ENCODE assay signal across 14 cellular contexts in the genomic region with DNA sequence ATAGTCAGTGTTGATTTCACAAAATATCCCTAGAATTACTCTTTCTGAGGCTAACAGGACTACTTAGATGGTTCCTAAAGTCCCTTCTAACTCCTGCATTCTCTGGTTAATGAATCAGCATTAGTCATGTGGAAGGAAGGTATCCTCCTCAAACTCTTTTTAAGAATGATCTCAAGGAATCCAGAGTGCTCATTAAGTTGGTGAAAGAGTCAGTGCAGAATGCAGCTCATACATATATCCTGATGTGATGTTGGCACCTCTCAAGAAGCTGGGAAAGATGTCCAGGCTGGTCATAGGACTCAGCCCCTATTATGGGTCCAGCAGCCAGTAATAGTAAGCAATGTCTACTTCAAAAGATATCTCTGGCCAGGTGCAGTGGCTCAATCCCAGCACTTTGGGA.
A peak's percentile ranks its signal among the peaks of the same experiment; 100 is the strongest.
DNase-seq lines count a peak whose midpoint lies in the region; ATAC-seq, FAIRE-seq and TF ChIP-seq lines count a peak whose summit lies in the region.
"Had no signal": no experiment of that assay in that cellular context is flagged by ENCODE, and none has a peak within 500 bp of the region (broad histone marks: within the 10 kb centered on the region; RNA-seq: fewer than 3 reads in every experiment).

No MANE protein-coding gene starts in this region.

- H3K4ac ChIP-seq in mesenchymal stem cell (ENCODE audit: low read depth in 1 of 2, low read length in 2 of 2): no peak overlapping the region

- H2BK15ac ChIP-seq in mesenchymal stem cell (ENCODE audit: low read depth, poor library complexity, severe bottlenecking): no peak overlapping the region

- CTCF ChIA-PET in BJ (lab: Yijun Ruan, JAX) (interaction anchor here (0.6 to 1.0 kb wide), 2 partner anchors 104 to 269 kb away, joined by 3 to 4 read pairs; no protein-coding TSS in a partner anchor), mammary epithelial cell (lab: Charles Lee; ENCODE audit: low non-redundant PET) (no interaction called here)

- no peak overlapping the region for H3K9ac ChIP-seq in mammary epithelial cell (ENCODE audit: insufficient read depth, low read length)
- H3K9ac ChIP-seq in mesenchymal stem cell (ENCODE audit: low read length): no peak overlapping the region

- TF ChIP-seq CTCF in BJ (IDR thresholded peaks at IDR 0.05; ENCODE audit: insufficient read depth, low read depth, low read length) (no peak), mammary epithelial cell (conservative IDR thresholded peaks at IDR 0.05 in 1 of 2, IDR thresholded peaks at IDR 0.05 in 1 of 2; ENCODE audit: extremely low read depth in 1 of 2, insufficient read depth in 1 of 2, low read depth in 1 of 2, low read length in 2 of 2) (no peak), esophagus squamous epithelium (IDR thresholded peaks at IDR 0.05) (no peak)

- H3K27ac ChIP-seq in mammary epithelial cell (ENCODE audit: insufficient read depth, low read depth, low read length) (no peak overlapping the region), mesenchymal stem cell (ENCODE audit: low read length, poor library complexity, severe bottlenecking) (peak overlapping the region; percentile 82), right cardiac atrium (ENCODE audit: low read length) (no peak overlapping the region), small intestine (ENCODE audit: low read depth in 1 of 2, low read length in 1 of 2) (no peak overlapping the region), esophagus squamous epithelium (no peak overlapping the region)
- H3K27ac ChIP-seq: C4-2B, sigmoid colon, upper lobe of left lung had no signal

- no peaks in the 10 kb centered on the region for H3K79me2 ChIP-seq in mammary epithelial cell (ENCODE audit: insufficient read depth, low read length)

- intact Hi-C loops in mammary epithelial cell (cut with micrococcal nuclease): loop anchor here (10.0 kb wide), 1 partner anchor 62 kb away; no protein-coding TSS in a partner anchor
- intact Hi-C loops in right cardiac atrium (cut with DNase I): no loop called here
- intact Hi-C loops in esophagus squamous epithelium (cut with DNase I): no loop called here

- H3K27me3 ChIP-seq in BJ (ENCODE audit: control insufficient read depth, insufficient read depth, low read length): no peaks in the 10 kb centered on the region
- H3K27me3 ChIP-seq in mammary epithelial cell (ENCODE audit: insufficient read depth, low read length): no peaks in the 10 kb centered on the region
- H3K27me3 ChIP-seq in mesenchymal stem cell (ENCODE audit: control insufficient read depth in 1 of 2, insufficient read depth in 1 of 2, low read length in 2 of 2): no peaks in the 10 kb centered on the region
- H3K27me3 ChIP-seq in right cardiac atrium (ENCODE audit: control insufficient read depth, insufficient read depth): no peaks in the 10 kb centered on the region
- no peaks in the 10 kb centered on the region for H3K27me3 ChIP-seq in small intestine (ENCODE audit: control insufficient read depth in 2 of 2, insufficient read depth in 2 of 2, low read length in 2 of 2)
- H3K27me3 ChIP-seq in esophagus squamous epithelium: no peaks in the 10 kb centered on the region
- H3K27me3 ChIP-seq: sigmoid colon, upper lobe of left lung had no signal

- H3K4me2 ChIP-seq in mammary epithelial cell (ENCODE audit: insufficient read depth, low read depth, low read length) (peak overlapping the region; percentile 18), mesenchymal stem cell (ENCODE audit: low read length, poor library complexity, severe bottlenecking) (no peak overlapping the region)

- H2BK12ac ChIP-seq in mesenchymal stem cell (ENCODE audit: low read length in 2 of 2): no peak overlapping the region

- no peaks in the 10 kb centered on the region for H3K36me3 ChIP-seq in BJ (ENCODE audit: control insufficient read depth, insufficient read depth, low read length)
- H3K36me3 ChIP-seq in mammary epithelial cell (ENCODE audit: insufficient read depth, low read length): no peaks in the 10 kb centered on the region
- H3K36me3 ChIP-seq in mesenchymal stem cell (ENCODE audit: control insufficient read depth in 1 of 2, insufficient read depth in 2 of 2, low read depth in 1 of 2, low read length in 2 of 2): peaks cover 0 to 3% of the 10 kb centered on the region in 2 experiments
- H3K36me3 ChIP-seq in small intestine (ENCODE audit: control insufficient read depth in 2 of 2, insufficient read depth in 2 of 2, low read length in 2 of 2): no peaks in the 10 kb centered on the region
- H3K36me3 ChIP-seq in esophagus squamous epithelium: peaks cover 0 to 12% (median 0%) of the 10 kb centered on the region in 3 donors
- H3K36me3 ChIP-seq: sigmoid colon, upper lobe of left lung had no signal

- POLR2A ChIA-PET in BJ (lab: Charles Lee): interaction anchor here (0.6 kb wide), 1 partner anchor 251 kb away, joined by 3 read pairs; no protein-coding TSS in a partner anchor

- H3K18ac ChIP-seq in mesenchymal stem cell (ENCODE audit: low read depth in 1 of 2, low read length in 2 of 2): no peak overlapping the region

- H2BK120ac ChIP-seq in mesenchymal stem cell (ENCODE audit: low read depth, low read length): no peak overlapping the region

- H2AK5ac ChIP-seq in mesenchymal stem cell (ENCODE audit: low read length, severe bottlenecking): no peak overlapping the region

- in situ Hi-C loops in mammary epithelial cell (cut with MboI; ENCODE audit: low sequenced_read_pairs in 2 of 2): no loop called here

- no peak overlapping the region for H2BK5ac ChIP-seq in mesenchymal stem cell (ENCODE audit: low read depth, low read length, poor library complexity, severe bottlenecking)

- dilution Hi-C loops in mammary epithelial cell (cut with HindIII; ENCODE audit: low sequenced_read_pairs): no loop called here

- H3K9me3 ChIP-seq in mammary epithelial cell (replicated peaks; ENCODE audit: insufficient read depth, low read length): no peaks in the 10 kb centered on the region
- no peaks in the 10 kb centered on the region for H3K9me3 ChIP-seq in mesenchymal stem cell (ENCODE audit: control insufficient read depth, low read length)
- H3K9me3 ChIP-seq in right cardiac atrium (ENCODE audit: control insufficient read depth, low read length): no peaks in the 10 kb centered on the region
- no peaks in the 10 kb centered on the region for H3K9me3 ChIP-seq in small intestine (ENCODE audit: control insufficient read depth, low read depth)
- no peaks in the 10 kb centered on the region for H3K9me3 ChIP-seq in esophagus squamous epithelium
- H3K9me3 ChIP-seq: sigmoid colon, upper lobe of left lung had no signal

- no TSS peak for BruUV-seq in mammary epithelial cell (replicated peaks; lab: Mats Ljungman, UMichigan)

- FAIRE-seq in small intestine (lab: Jason Lieb, UNC): no peak

- peak; percentile 73 for DNase-seq in BJ (ENCODE audit: low read depth)
- peak; percentile 32 for DNase-seq in LoVo (ENCODE audit: low spot score)
- DNase-seq in mammary epithelial cell: peak; percentile 80
- peak; percentile 85 for DNase-seq in mesenchymal stem cell
- DNase-seq in right cardiac atrium: no peak
- DNase-seq in small intestine: no peak
- DNase-seq in hippocampal formation (lab: John Stamatoyannopoulos, UW): no peak
- no peak for DNase-seq in esophagus squamous epithelium (lab: John Stamatoyannopoulos, UW)
- DNase-seq: activated naive CD4-positive, alpha-beta T cell; effector CD4-positive, alpha-beta T cell; NCI-H82; sigmoid colon; upper lobe of left lung had no signal

- no peak overlapping the region for H3K14ac ChIP-seq in mesenchymal stem cell (ENCODE audit: low read length in 2 of 2)

- no peaks in the 10 kb centered on the region for H4K20me1 ChIP-seq in mammary epithelial cell (ENCODE audit: insufficient read depth, low read length)

- ATAC-seq in right cardiac atrium: no peak

- peaks cover 12% of the 10 kb centered on the region for H3K79me1 ChIP-seq in mesenchymal stem cell (replicated peaks; ENCODE audit: low read length, poor library complexity, severe bottlenecking)

- H2AFZ ChIP-seq in mammary epithelial cell (ENCODE audit: low read depth, low read length) (no peak overlapping the region), mesenchymal stem cell (ENCODE audit: low read depth, low read length) (no peak overlapping the region)

- H3K4me3 ChIP-seq in BJ (ENCODE audit: low read depth, low read length) (no peak overlapping the region), mammary epithelial cell (replicated peaks in 1 of 3; ENCODE audit: insufficient read depth in 1 of 3, low read depth in 2 of 3, low read length in 3 of 3) (no peak overlapping the region), mesenchymal stem cell (ENCODE audit: insufficient read depth in 1 of 2, low read depth in 1 of 2, low read length in 2 of 2) (no peak overlapping the region), right cardiac atrium (ENCODE audit: low read length) (no peak overlapping the region), small intestine (ENCODE audit: low read depth in 1 of 2, low read length in 2 of 2) (no peak overlapping the region), esophagus squamous epithelium (no peak overlapping the region)
- H3K4me3 ChIP-seq: sigmoid colon, upper lobe of left lung had no signal

- no peak overlapping the region for H4K8ac ChIP-seq in mesenchymal stem cell (ENCODE audit: low read length)

- H4K91ac ChIP-seq in mesenchymal stem cell (ENCODE audit: low read length): no peak overlapping the region

- H3K23ac ChIP-seq in mesenchymal stem cell (ENCODE audit: low read length in 2 of 2): no peak overlapping the region

- TF ChIP-seq POLR2A in esophagus squamous epithelium (IDR thresholded peaks at IDR 0.05): no peak

- peaks cover 48% of the 10 kb centered on the region for H3K4me1 ChIP-seq in mammary epithelial cell (ENCODE audit: insufficient read depth, low read length)
- H3K4me1 ChIP-seq in mesenchymal stem cell (ENCODE audit: control insufficient read depth, insufficient read depth, low read depth, low read length): peaks cover 24% of the 10 kb centered on the region
- H3K4me1 ChIP-seq in right cardiac atrium (ENCODE audit: control insufficient read depth, insufficient read depth, low read length): peaks cover 12% of the 10 kb centered on the region
- H3K4me1 ChIP-seq in small intestine (ENCODE audit: control insufficient read depth in 2 of 2, insufficient read depth in 1 of 2, low read depth in 1 of 2, low read length in 1 of 2): peaks cover 9% of the 10 kb centered on the region in 2 donors
- peaks cover 15 to 28% (median 20%) of the 10 kb centered on the region in 3 donors for H3K4me1 ChIP-seq in esophagus squamous epithelium

Comparison
In these comparisons a context has a peak if more than half of its experiments do, and no peak if none do; other contexts are left out.
1. DNase-seq: peak in BJ (single experiment), LoVo (single experiment), mammary epithelial cell (single experiment) and mesenchymal stem cell (single experiment); none in right cardiac atrium (0 of 3), small intestine (single experiment), hippocampal formation (0 of 2) and esophagus squamous epithelium (single experiment).